Comparison of ENCODE assay signal across 30 cellular contexts in the genomic region with DNA sequence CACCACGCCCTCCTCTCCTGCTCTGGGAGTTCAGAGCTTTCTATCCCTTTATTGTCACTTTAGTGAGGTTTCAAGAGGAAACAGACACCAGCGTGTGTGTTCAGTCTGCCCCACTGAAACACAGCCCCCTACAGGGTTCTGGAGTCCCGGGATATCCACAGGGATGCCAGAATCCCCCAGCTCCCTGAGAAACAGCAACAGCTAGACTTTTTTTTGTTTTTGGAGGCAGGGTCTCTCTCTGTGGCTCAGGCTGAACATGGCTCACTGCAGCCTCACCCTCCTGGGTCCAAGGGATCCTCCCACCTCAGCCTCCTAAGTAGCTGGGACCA. TPM values are rescaled to one million over a fixed set of nuclear protein-coding genes. Genes with fewer than 3 reads are reported as not detected.
"Had no signal": no experiment of that assay in that cellular context is flagged by ENCODE, and none has a peak within 500 bp of the region (broad histone marks: within the 10 kb centered on the region; RNA-seq: fewer than 3 reads in every experiment).

No MANE protein-coding gene starts in this region.

- ATAC-seq: left ventricle myocardium superior; lower lobe of right lung; natural killer cell; stimulated activated effector memory CD8-positive, alpha-beta T cell treated with anti-CD3 and anti-CD28 coated beads, Interleukin-12 subunit alpha, Interleukin-12 subunit beta, amount 100 ng/mL, for 72 hours had no signal

- H3K4me3 Mint-ChIP-seq: dendritic cell treated with granulocyte-macrophage colony-stimulating factor and Interleukin-4, amounts not matched to agents 40 ng/mL and 50 ng/mL, for 4 days; natural killer cell; neural crest cell; stimulated activated effector memory CD8-positive, alpha-beta T cell treated with anti-CD3 and anti-CD28 coated beads, Interleukin-12 subunit alpha, Interleukin-12 subunit beta, amount 100 ng/mL, for 72 hours; type B pancreatic cell had no signal

- H3K9ac ChIP-seq: parathyroid adenoma had no signal

- H3K27ac ChIP-seq: colonic mucosa, esophagus squamous epithelium, heart right ventricle, lower lobe of right lung, neutrophil, parathyroid adenoma, right lobe of liver, stomach, testis, tibial artery had no signal

- H3K36me3 Mint-ChIP-seq: natural killer cell; stimulated activated effector memory CD8-positive, alpha-beta T cell treated with anti-CD3 and anti-CD28 coated beads, Interleukin-12 subunit alpha, Interleukin-12 subunit beta, amount 100 ng/mL, for 72 hours; type B pancreatic cell had no signal

- H2AFZ ChIP-seq: parathyroid adenoma had no signal

- H3K4me1 ChIP-seq: colonic mucosa, esophagus squamous epithelium, lower lobe of right lung, parathyroid adenoma, stomach, testis, tibial artery had no signal

- H3K36me3 ChIP-seq: colonic mucosa, esophagus squamous epithelium, heart right ventricle, lower lobe of right lung, neutrophil, right lobe of liver, stomach, tibial artery had no signal

- H3K27ac Mint-ChIP-seq: dendritic cell treated with granulocyte-macrophage colony-stimulating factor and Interleukin-4, amounts not matched to agents 40 ng/mL and 50 ng/mL, for 4 days; natural killer cell; progenitor cell of endocrine pancreas; stimulated activated effector memory CD8-positive, alpha-beta T cell treated with anti-CD3 and anti-CD28 coated beads, Interleukin-12 subunit alpha, Interleukin-12 subunit beta, amount 100 ng/mL, for 72 hours; type B pancreatic cell had no signal

- DNase-seq: colonic mucosa; effector CD8-positive, alpha-beta T cell; erythroblast; esophagus squamous epithelium; foreskin melanocyte; glutamatergic neuron; heart right ventricle; kidney glomerular epithelial cell; left ventricle myocardium superior; lower lobe of right lung; natural killer cell; stimulated activated CD4-positive, alpha-beta T cell treated with anti-CD3 and anti-CD28 coated beads, Interleukin-2, amount 100 ng/mL, for 24 hours; stimulated activated CD4-positive, alpha-beta T cell treated with anti-CD3 and anti-CD28 coated beads, Interleukin-4, amount 100 ng/mL, for 24 hours; stimulated activated naive CD4-positive, alpha-beta T cell treated with Interleukin-2 at 50 U/mL for 16 hours; stomach; testis had no signal

- H3K4me3 ChIP-seq: colonic mucosa, esophagus squamous epithelium, heart right ventricle, lower lobe of right lung, right lobe of liver, stomach, testis, tibial artery had no signal

- H3K9me3 ChIP-seq: colonic mucosa, lower lobe of right lung, neutrophil, right lobe of liver, testis had no signal

- H3K9me3 Mint-ChIP-seq: natural killer cell had no signal

- H3K27me3 ChIP-seq: colonic mucosa, neutrophil, right lobe of liver, testis had no signal

- H3K79me2 ChIP-seq: parathyroid adenoma had no signal

- H3K4me1 Mint-ChIP-seq: natural killer cell; neural crest cell; stimulated activated effector memory CD8-positive, alpha-beta T cell treated with anti-CD3 and anti-CD28 coated beads, Interleukin-12 subunit alpha, Interleukin-12 subunit beta, amount 100 ng/mL, for 72 hours had no signal

RNA-seq across cellular contexts. Expression of a gene that starts 10.4 kb away (rescaled TPM):
- total RNA-seq: esophagus squamous epithelium, lower lobe of right lung, mononuclear cell, natural killer cell had no signal

RNA-seq across cellular contexts. Expression of a gene that starts 39.9 kb away (rescaled TPM):
- total RNA-seq: colonic mucosa, esophagus squamous epithelium, heart right ventricle, left ventricle myocardium superior, lower lobe of right lung, mononuclear cell, natural killer cell, neural crest cell, osteoblast, progenitor cell of endocrine pancreas, skeletal muscle tissue, stomach, subcutaneous adipose tissue, testis, urinary bladder had no signal
- polyA plus RNA-seq: heart right ventricle, stomach, urinary bladder had no signal
